14 cellular contexts compared by ENCODE assay signal in the genomic region with DNA sequence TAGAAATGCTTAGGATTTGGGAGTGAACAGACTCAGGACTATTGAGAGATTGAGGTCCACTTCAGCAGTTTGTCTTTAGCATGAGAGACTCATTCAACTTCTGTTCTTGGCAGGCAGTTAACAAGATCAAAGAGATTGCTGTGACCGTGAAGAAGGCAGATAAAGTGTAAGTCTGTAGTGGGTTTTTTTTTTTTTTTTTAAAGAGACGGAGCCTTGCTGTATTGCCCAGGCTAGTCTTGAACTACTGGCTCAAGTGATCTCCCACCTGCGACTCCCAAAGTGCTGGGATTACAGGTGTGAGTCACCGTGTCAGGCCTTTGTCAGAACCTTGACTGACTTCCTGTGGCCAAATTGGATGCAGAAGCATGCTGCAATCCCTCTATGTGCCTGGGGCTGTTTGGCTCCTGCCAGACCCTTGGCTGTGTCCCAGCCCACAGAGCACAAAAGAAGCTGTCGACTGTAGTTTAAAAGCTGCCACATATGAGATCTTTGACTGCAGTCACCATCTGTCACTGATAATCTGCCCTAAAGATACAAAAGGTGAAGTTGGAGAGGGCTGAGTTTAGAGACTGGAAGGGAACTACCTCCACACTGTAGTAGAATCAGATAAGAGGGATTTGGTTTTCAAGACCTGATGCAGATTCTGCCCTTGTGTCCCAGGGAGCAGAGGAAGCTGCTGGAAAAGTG. TPM values are rescaled to one million over a fixed set of nuclear protein-coding genes. Genes with fewer than 3 reads are reported as not detected.
DNase-seq lines count a peak whose midpoint lies in the region; ATAC-seq, FAIRE-seq and TF ChIP-seq lines count a peak whose summit lies in the region.
"Had no signal": no experiment of that assay in that cellular context is flagged by ENCODE, and none has a peak within 500 bp of the region (broad histone marks: within the 10 kb centered on the region; RNA-seq: fewer than 3 reads in every experiment).

No MANE protein-coding gene starts in this region.

- 0 out of 2 replicates have a peak overlapping the region, but pooled peaks have one; percentile 13 for H3K27ac ChIP-seq in C4-2B
- H3K27ac ChIP-seq in foreskin keratinocyte, result no peak overlapping the region
- H3K27ac ChIP-seq: KMS-11, thoracic aorta had no signal

- H3K4me1 ChIP-seq in foreskin keratinocyte, result peaks cover 11% of the 10 kb centered on the region

- TF ChIP-seq CTCF in C4-2B (conservative IDR thresholded peaks at IDR 0.05) (no peak), foreskin keratinocyte (conservative IDR thresholded peaks at IDR 0.05) (no peak)

- CTCF ChIA-PET in activated CD4-positive, alpha-beta memory T cell treated with anti-CD3 and anti-CD28 coated beads for 36 hours (lab: Charles Lee), result interaction anchor here (1.1 to 1.5 kb wide), 2 partner anchors 32 to 45 kb away, joined by 4 to 7 read pairs; no protein-coding TSS in a partner anchor

- DNase-seq in HUDEP-2 (lab: John Stamatoyannopoulos, UW; ENCODE audit: unreplicated experiment in 76 of 76) (peak in 58 of 76 experiments; percentile 4 to 83 (median 39)), foreskin keratinocyte (peak; percentile 70 to 86), GM19239 (ENCODE audit: insufficient read length, low spot score) (no peak), SIG-M5 treated with dmso at 0.1 percent for 504 hours (lab: John Stamatoyannopoulos, UW; ENCODE audit: unreplicated experiment) (no peak)
- no peak for DNase-seq in activated CD4-positive, alpha-beta memory T cell treated with anti-CD3 and anti-CD28 coated beads for 36 hours
- DNase-seq: immature natural killer cell had no signal

- H3K4me3 Mint-ChIP-seq in activated CD4-positive, alpha-beta memory T cell treated with anti-CD3 and anti-CD28 coated beads for 36 hours, result no peak overlapping the region
- H3K4me3 Mint-ChIP-seq: immature natural killer cell had no signal

- peaks cover 29% of the 10 kb centered on the region for H3K4me1 Mint-ChIP-seq in activated CD4-positive, alpha-beta memory T cell treated with anti-CD3 and anti-CD28 coated beads for 36 hours (ENCODE audit: low read depth)

- ATAC-seq in foreskin keratinocyte (peak; percentile 72), HG03378 (IDR thresholded peaks at IDR 0.05; ENCODE audit: unreplicated experiment) (no peak), GM18907 (IDR thresholded peaks at IDR 0.05; ENCODE audit: unreplicated experiment) (no peak)

- no peak for FAIRE-seq in GM19239 (lab: Jason Lieb, UNC)

- intact Hi-C loops in activated CD4-positive, alpha-beta memory T cell treated with anti-CD3 and anti-CD28 coated beads for 36 hours (cut with micrococcal nuclease), result no loop called here

- POLR2A ChIA-PET in activated CD4-positive, alpha-beta memory T cell treated with anti-CD3 and anti-CD28 coated beads for 36 hours (lab: Charles Lee), result interaction anchor here (1.8 to 3.6 kb wide), 2 partner anchors 9 to 10 kb away, joined by 7 to 18 read pairs; partner anchors contain the start of gene CCT7

- peak overlapping the region; percentile 62 for H3K27ac Mint-ChIP-seq in activated CD4-positive, alpha-beta memory T cell treated with anti-CD3 and anti-CD28 coated beads for 36 hours
- H3K27ac Mint-ChIP-seq: immature natural killer cell had no signal

- H3K9me3 Mint-ChIP-seq in activated CD4-positive, alpha-beta memory T cell treated with anti-CD3 and anti-CD28 coated beads for 36 hours, result no peaks in the 10 kb centered on the region
- H3K9me3 Mint-ChIP-seq: immature natural killer cell had no signal

- H3K27me3 Mint-ChIP-seq in activated CD4-positive, alpha-beta memory T cell treated with anti-CD3 and anti-CD28 coated beads for 36 hours, result no peaks in the 10 kb centered on the region

- no peaks in the 10 kb centered on the region for H3K27me3 ChIP-seq in foreskin keratinocyte

- peaks cover 59% of the 10 kb centered on the region for H3K36me3 Mint-ChIP-seq in activated CD4-positive, alpha-beta memory T cell treated with anti-CD3 and anti-CD28 coated beads for 36 hours

RNA-seq across cellular contexts. Expression of gene CCT7, which starts 9.9 kb away (rescaled TPM):
- total RNA-seq in activated CD4-positive, alpha-beta memory T cell treated with anti-CD3 and anti-CD28 coated beads for 36 hours, result 100 to 1,000 TPM; 499 to 541 TPM
- total RNA-seq in foreskin keratinocyte, result 310 and 387 TPM in 2 replicates
- 322 and 371 TPM in 2 replicates for polyA plus RNA-seq in foreskin keratinocyte

RNA-seq across cellular contexts. Expression of gene PRADC1, which starts 11.0 kb away (rescaled TPM):
- total RNA-seq in activated CD4-positive, alpha-beta memory T cell treated with anti-CD3 and anti-CD28 coated beads for 36 hours, result 10 to 100 TPM; 12.9 to 13.6 TPM
- total RNA-seq in foreskin keratinocyte, result 17.2 and 18.6 TPM in 2 replicates
- polyA plus RNA-seq in foreskin keratinocyte, result 22.0 and 25.8 TPM in 2 replicates

RNA-seq across cellular contexts. Expression of gene SMYD5, which starts 30.0 kb away (rescaled TPM):
- total RNA-seq in activated CD4-positive, alpha-beta memory T cell treated with anti-CD3 and anti-CD28 coated beads for 36 hours, result 10 to 100 TPM; 40.0 to 42.0 TPM
- total RNA-seq in foreskin keratinocyte, result 35.2 and 35.9 TPM in 2 replicates
- 31.6 and 34.4 TPM in 2 replicates for polyA plus RNA-seq in foreskin keratinocyte

RNA-seq across cellular contexts. Expression of gene FBXO41, which starts 40.3 kb away (rescaled TPM):
- 10 to 100 TPM; 15.2 to 15.6 TPM for total RNA-seq in activated CD4-positive, alpha-beta memory T cell treated with anti-CD3 and anti-CD28 coated beads for 36 hours
- 4.0 and 5.0 TPM in 2 replicates for total RNA-seq in foreskin keratinocyte
- 2.6 and 2.7 TPM in 2 replicates for polyA plus RNA-seq in foreskin keratinocyte

RNA-seq across cellular contexts. Expression of gene NOTO, which starts 41.7 kb away (rescaled TPM):
- total RNA-seq in activated CD4-positive, alpha-beta memory T cell treated with anti-CD3 and anti-CD28 coated beads for 36 hours, result not detected
- total RNA-seq in foreskin keratinocyte, result not detected in 2 replicates
- not detected in 2 replicates for polyA plus RNA-seq in foreskin keratinocyte
- total RNA-seq: aorta; smooth muscle cell; T-helper 1 cell treated with Interleukin-12 subunit alpha and Interleukin-12 subunit beta and Interleukin-4 antibody, amounts not matched to agents 30 ng/mL and 1 ng/mL, for 36 hours; thoracic aorta had no signal
- polyA plus RNA-seq: aorta, immature natural killer cell, smooth muscle cell had no signal

Comparison
In these comparisons a context has a peak if more than half of its experiments do, and no peak if none do; other contexts are left out.
1. DNase-seq: peak in HUDEP-2 (58 of 76) and foreskin keratinocyte (2 of 2); none in activated CD4-positive, alpha-beta memory T cell treated with anti-CD3 and anti-CD28 coated beads for 36 hours (single experiment), GM19239 (single experiment) and SIG-M5 treated with dmso at 0.1 percent for 504 hours (single experiment).